In the genomic region with DNA sequence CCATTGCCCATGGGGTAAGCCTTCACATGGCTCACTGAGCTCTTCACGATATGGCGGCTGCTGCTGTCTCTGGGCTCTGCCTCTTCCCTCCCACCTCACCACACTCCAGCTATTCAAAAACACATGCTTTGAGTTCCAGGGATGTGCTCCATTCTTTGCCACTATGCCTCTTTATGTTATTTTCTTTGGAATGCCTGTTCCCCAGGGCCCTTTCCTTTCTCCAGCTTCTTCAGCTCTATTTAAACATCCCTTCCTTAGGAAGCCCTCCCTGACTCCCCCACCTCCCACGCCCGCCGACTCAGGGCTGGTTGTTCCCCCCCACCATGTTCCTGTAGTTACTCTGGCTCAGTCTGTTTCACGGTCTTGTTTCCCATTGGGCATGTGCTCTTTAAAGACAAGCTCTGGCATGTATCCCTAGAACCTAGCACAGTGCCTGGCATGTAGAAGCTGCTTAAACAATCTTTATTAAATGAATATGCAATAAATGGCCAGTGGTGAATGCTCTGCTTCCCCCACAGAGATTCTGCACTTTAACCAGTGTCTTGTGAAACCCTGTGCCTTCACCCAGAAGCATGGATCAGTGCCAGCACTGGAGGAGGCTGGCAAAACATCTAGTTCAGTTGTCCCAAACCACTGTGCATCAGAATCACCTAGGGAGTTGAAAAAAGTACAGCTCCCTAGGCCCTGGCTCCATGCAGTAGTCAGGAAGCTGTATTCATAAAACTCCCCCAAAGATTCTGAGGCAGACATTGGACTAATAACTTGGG, we compare ENCODE assay signal across 1 cellular context.
TF ChIP-seq lines count a peak whose summit lies in the region.

No MANE protein-coding gene starts in this region.

TF ChIP-seq in A549, 52 proteins besides CTCF, POLR2A, EP300 and RAD21 (continued from another document):
- TF ChIP-seq, protein P1, sequence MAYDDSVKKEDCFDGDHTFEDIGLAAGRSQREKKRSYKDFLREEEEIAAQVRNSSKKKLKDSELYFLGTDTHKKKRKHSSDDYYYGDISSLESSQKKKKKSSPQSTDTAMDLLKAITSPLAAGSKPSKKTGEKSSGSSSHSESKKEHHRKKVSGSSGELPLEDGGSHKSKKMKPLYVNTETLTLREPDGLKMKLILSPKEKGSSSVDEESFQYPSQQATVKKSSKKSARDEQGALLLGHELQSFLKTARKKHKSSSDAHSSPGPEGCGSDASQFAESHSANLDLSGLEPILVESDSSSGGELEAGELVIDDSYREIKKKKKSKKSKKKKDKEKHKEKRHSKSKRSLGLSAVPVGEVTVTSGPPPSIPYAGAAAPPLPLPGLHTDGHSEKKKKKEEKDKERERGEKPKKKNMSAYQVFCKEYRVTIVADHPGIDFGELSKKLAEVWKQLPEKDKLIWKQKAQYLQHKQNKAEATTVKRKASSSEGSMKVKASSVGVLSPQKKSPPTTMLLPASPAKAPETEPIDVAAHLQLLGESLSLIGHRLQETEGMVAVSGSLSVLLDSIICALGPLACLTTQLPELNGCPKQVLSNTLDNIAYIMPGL (CRISPR knock-in tag; IDR thresholded peaks at IDR 0.05; ENCODE audit: borderline replicate concordance) = no peak
- TF ChIP-seq, protein P2, sequence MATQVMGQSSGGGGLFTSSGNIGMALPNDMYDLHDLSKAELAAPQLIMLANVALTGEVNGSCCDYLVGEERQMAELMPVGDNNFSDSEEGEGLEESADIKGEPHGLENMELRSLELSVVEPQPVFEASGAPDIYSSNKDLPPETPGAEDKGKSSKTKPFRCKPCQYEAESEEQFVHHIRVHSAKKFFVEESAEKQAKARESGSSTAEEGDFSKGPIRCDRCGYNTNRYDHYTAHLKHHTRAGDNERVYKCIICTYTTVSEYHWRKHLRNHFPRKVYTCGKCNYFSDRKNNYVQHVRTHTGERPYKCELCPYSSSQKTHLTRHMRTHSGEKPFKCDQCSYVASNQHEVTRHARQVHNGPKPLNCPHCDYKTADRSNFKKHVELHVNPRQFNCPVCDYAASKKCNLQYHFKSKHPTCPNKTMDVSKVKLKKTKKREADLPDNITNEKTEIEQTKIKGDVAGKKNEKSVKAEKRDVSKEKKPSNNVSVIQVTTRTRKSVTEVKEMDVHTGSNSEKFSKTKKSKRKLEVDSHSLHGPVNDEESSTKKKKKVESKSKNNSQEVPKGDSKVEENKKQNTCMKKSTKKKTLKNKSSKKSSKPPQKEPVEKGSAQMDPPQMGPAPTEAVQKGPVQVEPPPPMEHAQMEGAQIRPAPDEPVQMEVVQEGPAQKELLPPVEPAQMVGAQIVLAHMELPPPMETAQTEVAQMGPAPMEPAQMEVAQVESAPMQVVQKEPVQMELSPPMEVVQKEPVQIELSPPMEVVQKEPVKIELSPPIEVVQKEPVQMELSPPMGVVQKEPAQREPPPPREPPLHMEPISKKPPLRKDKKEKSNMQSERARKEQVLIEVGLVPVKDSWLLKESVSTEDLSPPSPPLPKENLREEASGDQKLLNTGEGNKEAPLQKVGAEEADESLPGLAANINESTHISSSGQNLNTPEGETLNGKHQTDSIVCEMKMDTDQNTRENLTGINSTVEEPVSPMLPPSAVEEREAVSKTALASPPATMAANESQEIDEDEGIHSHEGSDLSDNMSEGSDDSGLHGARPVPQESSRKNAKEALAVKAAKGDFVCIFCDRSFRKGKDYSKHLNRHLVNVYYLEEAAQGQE (IDR thresholded peaks at IDR 0.05) = no peak
